In genomic region chr6:83430606-83431544, GRCh38 we compare ENCODE assay signal across 1 cellular context.
TF ChIP-seq lines count a peak whose summit lies in the region.

Gene ME1, minus strand, starts transcription at chr6:83431051. Its CDS starts 97 bp downstream, at chr6:83430954.

TF ChIP-seq in K562, 482 proteins besides CTCF, POLR2A, EP300 and RAD21 (continued from another document and continues in another):
- no peak for TF ChIP-seq RREB1 (CRISPR knock-in tag; IDR thresholded peaks at IDR 0.05)
- TF ChIP-seq WHSC1 (IDR thresholded peaks at IDR 0.05; ENCODE audit: low read length): no peak
- no peak for TF ChIP-seq ZNF133 (CRISPR knock-in tag; IDR thresholded peaks at IDR 0.05)
- no peak for TF ChIP-seq CAMTA2 (CRISPR knock-in tag; conservative IDR thresholded peaks at IDR 0.05)
- TF ChIP-seq ILF3 (IDR thresholded peaks at IDR 0.05; ENCODE audit: borderline replicate concordance): no peak
- TF ChIP-seq GATAD2B (IDR thresholded peaks at IDR 0.05; ENCODE audit: borderline replicate concordance): peak; percentile 35; the same call in 1 of the 2 replicates
- no peak for TF ChIP-seq BDP1 (IDR thresholded peaks at IDR 0.05; ENCODE audit: insufficient read depth, insufficient read length)
- TF ChIP-seq TCF7L2 (IDR thresholded peaks at IDR 0.05; ENCODE audit: low read depth, low read length): no peak
- TF ChIP-seq MITF (IDR thresholded peaks at IDR 0.05): no peak
- no peak for TF ChIP-seq ZNF146 (CRISPR knock-in tag; IDR thresholded peaks at IDR 0.05; ENCODE audit: unreplicated experiment)
- no peak for TF ChIP-seq ZNF324 (CRISPR knock-in tag; IDR thresholded peaks at IDR 0.05)
- no peak for TF ChIP-seq IRF2 (CRISPR knock-in tag; IDR thresholded peaks at IDR 0.05)
- no peak for TF ChIP-seq ZNF436 (CRISPR knock-in tag; IDR thresholded peaks at IDR 0.05)
- TF ChIP-seq STAG1 (CRISPR knock-in tag; IDR thresholded peaks at IDR 0.05; ENCODE audit: borderline replicate concordance): no peak
- peak; percentile 64; the same call in 1 of the 2 replicates for TF ChIP-seq ZBTB17 (CRISPR knock-in tag; IDR thresholded peaks at IDR 0.05)
- TF ChIP-seq MAX (CRISPR knock-in tag; IDR thresholded peaks at IDR 0.05): 0 out of 2 replicates have a peak, but pooled peaks have one; percentile 54
- no peak for TF ChIP-seq CREB3 (tag; conservative IDR thresholded peaks at IDR 0.05; ENCODE audit: low read depth)
- no peak for TF ChIP-seq ARHGAP35 (IDR thresholded peaks at IDR 0.05; ENCODE audit: partially characterized antibody)
- TF ChIP-seq RB1 (IDR thresholded peaks at IDR 0.05; ENCODE audit: low read depth): peak; percentile 62
- peak; percentile 11 to 57; a peak in 3 of 4 replicates for TF ChIP-seq MLLT1 (IDR thresholded peaks at IDR 0.05)
- no peak for TF ChIP-seq PTBP1 (IDR thresholded peaks at IDR 0.05; ENCODE audit: low read depth, low read length)
- no peak for TF ChIP-seq PATZ1 (CRISPR knock-in tag; IDR thresholded peaks at IDR 0.05; ENCODE audit: borderline replicate concordance)
- peak; percentile 82 for TF ChIP-seq ARID1B (IDR thresholded peaks at IDR 0.05)
- TF ChIP-seq POLR2G (IDR thresholded peaks at IDR 0.05; ENCODE audit: low read depth, low read length): peak; percentile 90
- no peak for TF ChIP-seq PREB (CRISPR knock-in tag; IDR thresholded peaks at IDR 0.05)
- TF ChIP-seq ASH1L (IDR thresholded peaks at IDR 0.05; ENCODE audit: borderline replicate concordance, low read depth, partially characterized antibody): no peak
- TF ChIP-seq RBM39 (optimal IDR thresholded peaks at IDR 0.05; ENCODE audit: low read depth, low read length): no peak
- no peak for TF ChIP-seq MTA2 (IDR thresholded peaks at IDR 0.05; ENCODE audit: low read depth)
- no peak for TF ChIP-seq XRCC5 (IDR thresholded peaks at IDR 0.05; ENCODE audit: low read depth, low read length)
- peak; percentile 90 for TF ChIP-seq PRDM10 (IDR thresholded peaks at IDR 0.05; ENCODE audit: partially characterized antibody)
- TF ChIP-seq CHD2 (IDR thresholded peaks at IDR 0.05; ENCODE audit: low read depth, low read length): no peak
- no peak for TF ChIP-seq RFX1 (IDR thresholded peaks at IDR 0.05)
- TF ChIP-seq CBX1 (IDR thresholded peaks at IDR 0.05; ENCODE audit: low read depth): peak; percentile 55
- no peak for TF ChIP-seq ZFP1 (CRISPR knock-in tag; IDR thresholded peaks at IDR 0.05)
- no peak for TF ChIP-seq ZBTB12 (CRISPR knock-in tag; IDR thresholded peaks at IDR 0.05)
- TF ChIP-seq GTF2F1 (IDR thresholded peaks at IDR 0.05; ENCODE audit: low read depth, low read length): no peak
- peak; percentile 90 for TF ChIP-seq RBFOX2 (IDR thresholded peaks at IDR 0.05; ENCODE audit: low read depth, low read length)
- no peak for TF ChIP-seq KLF1 (tag; IDR thresholded peaks at IDR 0.05)
- peak; percentile 64 for TF ChIP-seq ATF3 (IDR thresholded peaks at IDR 0.05)
- TF ChIP-seq ATF3 (CRISPR knock-in tag; conservative IDR thresholded peaks at IDR 0.05): no peak
- TF ChIP-seq HDGF (IDR thresholded peaks at IDR 0.05): no peak
- TF ChIP-seq ID3 (CRISPR knock-in tag; IDR thresholded peaks at IDR 0.05): no peak
- no peak for TF ChIP-seq ID3 (tag; IDR thresholded peaks at IDR 0.05)
- TF ChIP-seq HES1 (IDR thresholded peaks at IDR 0.05; ENCODE audit: low read depth): no peak
